In the genomic region with DNA sequence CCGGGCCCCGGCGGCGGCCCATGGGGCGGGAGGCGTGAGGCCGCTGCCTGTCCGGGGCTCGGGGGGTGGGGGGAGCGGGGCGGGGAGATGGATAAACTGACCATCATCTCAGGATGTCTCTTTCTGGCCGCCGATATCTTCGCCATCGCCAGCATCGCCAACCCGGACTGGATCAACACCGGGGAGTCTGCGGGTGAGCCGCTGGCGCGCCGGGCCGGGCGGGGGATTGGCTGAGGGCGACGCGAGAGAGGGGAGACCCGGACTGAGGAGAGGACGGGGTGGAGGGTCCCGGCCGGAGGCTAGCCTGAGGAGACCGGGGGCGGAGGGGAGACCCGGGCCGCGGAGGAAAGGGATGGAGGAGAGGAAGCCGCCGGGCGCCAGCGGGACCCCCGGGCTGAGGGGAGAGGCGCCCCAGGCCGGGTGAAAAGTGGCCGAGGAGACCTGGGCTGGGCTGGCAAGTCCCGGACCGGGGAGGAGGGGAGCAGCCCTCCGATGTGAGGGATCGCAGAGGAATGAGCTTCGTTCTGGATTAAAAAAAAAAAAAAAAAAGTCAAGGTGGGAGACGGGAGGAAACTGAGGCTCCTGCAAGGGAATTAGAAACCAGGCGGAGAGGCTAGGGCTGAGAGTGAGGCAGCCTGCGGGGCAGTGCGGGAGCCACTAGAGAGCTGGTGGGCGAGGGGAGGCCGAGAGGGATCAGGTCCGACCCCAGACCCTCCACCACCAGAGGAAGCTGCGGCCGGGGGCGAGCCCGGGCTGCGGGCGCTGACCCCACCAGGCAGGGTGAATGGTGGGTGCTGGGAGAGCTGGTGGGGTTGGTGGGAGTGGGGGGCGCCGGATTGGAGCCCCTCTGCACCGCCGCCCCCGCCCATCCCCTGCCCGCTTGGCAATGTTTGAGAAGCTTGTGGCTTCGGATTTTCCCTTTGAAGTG, we compare ENCODE assay signal across 8 cellular contexts. TPM values are rescaled to one million over a fixed set of nuclear protein-coding genes. Genes with fewer than 3 reads are reported as not detected.
A peak's percentile ranks its signal among the peaks of the same experiment; 100 is the strongest.
DNase-seq lines count a peak whose midpoint lies in the region; ATAC-seq and TF ChIP-seq lines count a peak whose summit lies in the region.

No MANE protein-coding gene starts in this region.

- no peak overlapping the region for H3K27ac ChIP-seq in smooth muscle cell (ENCODE audit: low read depth)

- H2AFZ ChIP-seq in smooth muscle cell (ENCODE audit: low read depth) = peak overlapping the region; percentile 86

- peak overlapping the region; percentile 88 for H3K9ac ChIP-seq in NT2/D1 (ENCODE audit: insufficient read length, low read depth)
- H3K9ac ChIP-seq in smooth muscle cell (ENCODE audit: low read depth) = peak overlapping the region; percentile 37

- H3K4me1 ChIP-seq in NT2/D1 (ENCODE audit: insufficient read depth, insufficient read length) (peaks cover 4% of the 10 kb centered on the region), smooth muscle cell (ENCODE audit: low read depth) (peaks cover 10% of the 10 kb centered on the region)

- WGBS in smooth muscle cell (ENCODE audit: low lambda C conversion rate) = 13% methylated on average over 30 of the region's 70 CpGs

- ATAC-seq in GM19395 (IDR thresholded peaks at IDR 0.05; ENCODE audit: unreplicated experiment) (peak; percentile 48), HG03571 (IDR thresholded peaks at IDR 0.05; ENCODE audit: unreplicated experiment) (no peak)

- H3K27me3 ChIP-seq in NT2/D1 (ENCODE audit: insufficient read depth, insufficient read length) (peaks cover 29% of the 10 kb centered on the region), smooth muscle cell (ENCODE audit: low read depth) (no peaks in the 10 kb centered on the region)

- peaks cover 44% of the 10 kb centered on the region for H3K79me2 ChIP-seq in smooth muscle cell (ENCODE audit: low read depth)

- H4K20me1 ChIP-seq in smooth muscle cell (ENCODE audit: low read depth) = peaks cover 47% of the 10 kb centered on the region

- H3K4me2 ChIP-seq in smooth muscle cell = peak overlapping the region; percentile 90

- no peaks in the 10 kb centered on the region for H3K9me3 ChIP-seq in NT2/D1 (ENCODE audit: insufficient read depth, low read length)
- no peaks in the 10 kb centered on the region for H3K9me3 ChIP-seq in smooth muscle cell (replicated peaks; ENCODE audit: low read depth)

- in situ Hi-C loops in astrocyte of the spinal cord (cut with HindIII; ENCODE audit: low sequenced_read_pairs) = no loop called here

- DNase-seq in AG08395 (ENCODE audit: low spot score) (peak; percentile 26), NT2/D1 (ENCODE audit: low read depth, low spot score) (no peak), astrocyte of the spinal cord (ENCODE audit: low read depth, low spot score) (no peak), iPS-NIHi7 (ENCODE audit: extremely low spot score) (peak; percentile 51), smooth muscle cell (lab: John Stamatoyannopoulos, UW; ENCODE audit: unreplicated experiment) (no peak), GOT3 (lab: John Stamatoyannopoulos, UW) (no peak)

- H3F3A ChIP-seq in smooth muscle cell (ENCODE audit: low read depth) = no peaks in the 10 kb centered on the region

- no peak for TF ChIP-seq CTCF in astrocyte of the spinal cord (IDR thresholded peaks at IDR 0.05; ENCODE audit: low read depth, low read length)
- no peak for TF ChIP-seq CTCF in smooth muscle cell (IDR thresholded peaks at IDR 0.05; ENCODE audit: borderline replicate concordance, insufficient read depth, poor library complexity, severe bottlenecking)

- H3K4me3 ChIP-seq in NT2/D1 (ENCODE audit: insufficient read length, low read depth) = peak overlapping the region; percentile 81
- H3K4me3 ChIP-seq in astrocyte of the spinal cord (ENCODE audit: low read depth, low read length) = peak overlapping the region; percentile 85
- peak overlapping the region; percentile 91 for H3K4me3 ChIP-seq in smooth muscle cell

- H3K36me3 ChIP-seq in NT2/D1 (ENCODE audit: insufficient read depth, insufficient read length, low read length) = no peaks in the 10 kb centered on the region
- H3K36me3 ChIP-seq in smooth muscle cell (ENCODE audit: low read depth) = no peaks in the 10 kb centered on the region

RNA-seq across cellular contexts. Expression of gene MOSMO, which starts 0.6 kb away (rescaled TPM):
- total RNA-seq in smooth muscle cell = 18.6 and 20.7 TPM in 2 replicates
- polyA plus RNA-seq in smooth muscle cell = 2.8 and 4.8 TPM in 2 replicates

RNA-seq across cellular contexts. Expression of gene PDZD9, which starts 7.6 kb away (rescaled TPM):
- not detected in 2 replicates for total RNA-seq in smooth muscle cell
- 0.21 TPM in 1 of 2 replicates, not detected in the other for polyA plus RNA-seq in smooth muscle cell

RNA-seq across cellular contexts. Expression of gene UQCRC2, which starts 55.3 kb away (rescaled TPM):
- total RNA-seq in smooth muscle cell = 103 and 132 TPM in 2 replicates
- polyA plus RNA-seq in smooth muscle cell = 115 and 126 TPM in 2 replicates

Comparison
In these comparisons a context has a peak if more than half of its experiments do, and no peak if none do; other contexts are left out.
1. DNase-seq: peak in AG08395 (single experiment) and iPS-NIHi7 (single experiment); none in NT2/D1 (single experiment), astrocyte of the spinal cord (single experiment), smooth muscle cell (single experiment) and GOT3 (single experiment).
2. Peak in every context shown above with its lines, with median percentiles within 50 percentile points of each other: H3K4me3 ChIP-seq.